1 cellular context compared by ENCODE assay signal in genomic region chr18:60358516-60358915, GRCh38.
TF ChIP-seq lines count a peak whose summit lies in the region.

No MANE protein-coding gene starts in this region.

TF ChIP-seq in IMR-90, 13 proteins besides CTCF, POLR2A, EP300 and RAD21:
- TF ChIP-seq FOS (IDR thresholded peaks at IDR 0.05; ENCODE audit: low read depth, low read length) (peak; percentile 30; the same call in 1 of the 2 replicates), CHD1 (IDR thresholded peaks at IDR 0.05; ENCODE audit: low read depth, low read length) (no peak)
